ENCODE assay signal across 8 cellular contexts in the genomic region with DNA sequence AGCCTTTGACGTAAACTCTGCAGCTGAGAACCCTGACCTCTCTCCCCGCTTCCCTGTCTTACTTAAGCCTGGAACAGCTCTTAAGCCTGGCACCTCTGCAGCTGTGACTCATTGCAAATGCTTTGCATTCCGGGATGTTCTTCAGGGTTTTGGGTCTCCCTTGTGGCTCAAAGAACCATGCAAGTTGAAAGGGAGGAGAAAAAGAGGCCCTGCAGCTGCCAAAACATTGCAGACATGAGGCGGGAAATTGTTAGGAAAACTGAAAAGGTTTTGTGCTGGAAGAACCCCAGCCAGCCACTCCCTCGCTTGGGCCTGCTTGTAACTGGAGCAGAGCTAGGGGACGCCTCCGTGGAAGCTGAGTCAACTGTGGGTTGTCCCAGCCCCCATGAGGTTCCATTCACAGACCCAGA.
DNase-seq lines count a peak whose midpoint lies in the region; ATAC-seq and TF ChIP-seq lines count a peak whose summit lies in the region.

No MANE protein-coding gene starts in this region.

- TF ChIP-seq CTCF in C4-2B (conservative IDR thresholded peaks at IDR 0.05) (no peak), ovary (IDR thresholded peaks at IDR 0.05) (no peak)

- ATAC-seq in GM19324 (IDR thresholded peaks at IDR 0.05; ENCODE audit: low FRiP score, unreplicated experiment) (no peak), HG02571 (IDR thresholded peaks at IDR 0.05; ENCODE audit: unreplicated experiment) (no peak), HG03521 (IDR thresholded peaks at IDR 0.05; ENCODE audit: unreplicated experiment) (no peak), GM18870 (IDR thresholded peaks at IDR 0.05; ENCODE audit: unreplicated experiment) (no peak)

- no peaks in the 10 kb centered on the region for H3K9me3 ChIP-seq in ovary

- intact Hi-C loops in ovary (cut with DNase I), result no loop called here

- H3K4me1 ChIP-seq in ovary (ENCODE audit: insufficient read depth), result peaks cover 6% of the 10 kb centered on the region

- peak; percentile 54 for DNase-seq in SW480 (ENCODE audit: low spot score)
- peak; percentile 26 for DNase-seq in globus pallidus (ENCODE audit: low spot score)
- peak; percentile 80 to 88 (median 86) for DNase-seq in ovary

- H3K36me3 ChIP-seq in ovary, result no peaks in the 10 kb centered on the region

- peak overlapping the region; percentile 14 for H3K27ac ChIP-seq in C4-2B
- peak overlapping the region; percentile 45 to 68 for H3K27ac ChIP-seq in ovary

- WGBS in ovary, 3 donors, result 4 to 9% (median 7%) methylated on average over 7 of the region's 7 CpGs

- H3K27me3 ChIP-seq in ovary, result no peaks in the 10 kb centered on the region

- H3K4me3 ChIP-seq in ovary, result no peak overlapping the region

- TF ChIP-seq EP300 in ovary (IDR thresholded peaks at IDR 0.05), result no peak

- TF ChIP-seq POLR2A in ovary (IDR thresholded peaks at IDR 0.05), result no peak

Comparison
In these comparisons a context has a peak if more than half of its experiments do, and no peak if none do; other contexts are left out.
1. DNase-seq: peak in every context shown above with its lines; median percentile 86 in ovary; 54 in SW480; 26 in globus pallidus.